In genomic region chr21:9756677-9757076, GRCh38 we compare ENCODE assay signal across 6 cellular contexts.
"Had no signal": no experiment of that assay in that cellular context is flagged by ENCODE, and none has a peak within 500 bp of the region (broad histone marks: within the 10 kb centered on the region; RNA-seq: fewer than 3 reads in every experiment).

No MANE protein-coding gene starts in this region.

- H2AFZ ChIP-seq: GM23338 had no signal

- H3K27ac Mint-ChIP-seq: GM23338, H9 had no signal

- H3K4me2 ChIP-seq: GM23338 had no signal

- H3K4me3 Mint-ChIP-seq: GM23338, H9 had no signal

- H3K4me1 Mint-ChIP-seq: GM23338, H9 had no signal

- DNase-seq: H9, HCEC 1CT, IMR-90, KG1 had no signal

- H3K9me3 Mint-ChIP-seq: GM23338, H9 had no signal

- ATAC-seq: GM23338, K562 had no signal

- H3K4me3 ChIP-seq: GM23338, K562 had no signal
